In genomic region chr9:13896047-13896446, GRCh38 we compare ENCODE assay signal across 27 cellular contexts.
A peak's percentile ranks its signal among the peaks of the same experiment; 100 is the strongest.
DNase-seq lines count a peak whose midpoint lies in the region; ATAC-seq, FAIRE-seq and TF ChIP-seq lines count a peak whose summit lies in the region.
"Had no signal": no experiment of that assay in that cellular context is flagged by ENCODE, and none has a peak within 500 bp of the region (broad histone marks: within the 10 kb centered on the region; RNA-seq: fewer than 3 reads in every experiment).

No MANE protein-coding gene starts in this region.

- in situ Hi-C loops in gastrocnemius medialis (cut with MboI; ENCODE audit: low sequenced_read_pairs in 4 of 4) = no loop called here

- WGBS in trophoblast cell (ENCODE audit: extremely low coverage, insufficient coverage, insufficient read length) = no CpG with 5 or more reads among the region's 1 CpG

- intact Hi-C loops in gastrocnemius medialis (cut with DNase I; ENCODE audit: low total_unique reads) = no loop called here

- TF ChIP-seq POLR2A in gastrocnemius medialis (IDR thresholded peaks at IDR 0.05) = no peak

- no peak overlapping the region for H2BK5ac ChIP-seq in trophoblast cell (ENCODE audit: low read depth, low read length, poor library complexity)

- no peak overlapping the region for H3K23ac ChIP-seq in trophoblast cell (ENCODE audit: low read length)

- H3K9ac ChIP-seq in trophoblast cell (ENCODE audit: low read length) = no peak overlapping the region
- H3K9ac ChIP-seq: BLaER1 treated with 17β-estradiol and CSF1 and Interleukin-3, amounts not matched to agents 10 nM and 100 nM had no signal

- ATAC-seq in gastrocnemius medialis = no peak

- no peak overlapping the region for H3K18ac ChIP-seq in trophoblast cell (ENCODE audit: low read length)

- H3K79me1 ChIP-seq in trophoblast cell (ENCODE audit: low read length) = no peaks in the 10 kb centered on the region

- H3K4ac ChIP-seq in trophoblast cell (ENCODE audit: low read depth, low read length) = no peak overlapping the region

- no peak overlapping the region for H3K4me2 ChIP-seq in trophoblast cell (ENCODE audit: low read length)
- H3K4me2 ChIP-seq: PC-9 had no signal

- H2BK120ac ChIP-seq in trophoblast cell (ENCODE audit: insufficient read depth, low read length, poor library complexity) = no peak overlapping the region

- no peak overlapping the region for H4K8ac ChIP-seq in trophoblast cell (ENCODE audit: low read depth, low read length)

- no peak overlapping the region for H2AFZ ChIP-seq in trophoblast cell (ENCODE audit: insufficient read depth, low read length, poor library complexity)
- H2AFZ ChIP-seq: PC-9 had no signal

- H3K9me3 ChIP-seq in gastrocnemius medialis = no peaks in the 10 kb centered on the region
- H3K9me3 ChIP-seq in trophoblast cell (ENCODE audit: insufficient read depth, low read depth, low read length) = no peaks in the 10 kb centered on the region
- H3K9me3 ChIP-seq: BLaER1 treated with 17β-estradiol and CSF1 and Interleukin-3, amounts not matched to agents 10 nM and 100 nM had no signal

- H3K36me3 ChIP-seq in bronchial epithelial cell (ENCODE audit: control insufficient read depth, insufficient read depth, low read length) = no peaks in the 10 kb centered on the region
- no peaks in the 10 kb centered on the region for H3K36me3 ChIP-seq in gastrocnemius medialis
- no peaks in the 10 kb centered on the region for H3K36me3 ChIP-seq in trophoblast cell (ENCODE audit: control insufficient read depth in 1 of 2, insufficient read depth in 2 of 2, low read length in 2 of 2)
- H3K36me3 ChIP-seq: BLaER1 treated with 17β-estradiol and CSF1 and Interleukin-3, amounts not matched to agents 10 nM and 100 nM had no signal

- no peaks in the 10 kb centered on the region for H3K27me3 ChIP-seq in bronchial epithelial cell (ENCODE audit: control insufficient read depth, insufficient read depth, low read length)
- no peaks in the 10 kb centered on the region for H3K27me3 ChIP-seq in gastrocnemius medialis
- H3K27me3 ChIP-seq in trophoblast cell (ENCODE audit: insufficient read depth, low read length) = no peaks in the 10 kb centered on the region
- H3K27me3 ChIP-seq: BLaER1 treated with 17β-estradiol and CSF1 and Interleukin-3, amounts not matched to agents 10 nM and 100 nM had no signal

- H2BK12ac ChIP-seq in trophoblast cell (ENCODE audit: low read length) = no peak overlapping the region

- H3K27ac ChIP-seq in gastrocnemius medialis = peak overlapping the region in 3 of 4 donors; percentile 68 to 69 (median 69)
- no peak overlapping the region for H3K27ac ChIP-seq in trophoblast cell (ENCODE audit: low read depth, low read length)
- H3K27ac ChIP-seq: BLaER1 treated with 17β-estradiol and CSF1 and Interleukin-3, amounts not matched to agents 10 nM and 100 nM; PC-9 had no signal

- no peak overlapping the region for H4K12ac ChIP-seq in trophoblast cell (ENCODE audit: low read depth, low read length)

- H4K91ac ChIP-seq in trophoblast cell (ENCODE audit: low read depth, low read length) = no peak overlapping the region

- no peak overlapping the region for H3K14ac ChIP-seq in trophoblast cell (ENCODE audit: low read length)

- H2AK5ac ChIP-seq in trophoblast cell (ENCODE audit: low read length) = no peak overlapping the region

- H3K79me2 ChIP-seq in trophoblast cell (ENCODE audit: control insufficient read depth, insufficient read depth, low read length, poor library complexity) = no peaks in the 10 kb centered on the region

- DNase-seq in LHCN-M2 (ENCODE audit: low read depth) (peak; percentile 10), bronchial epithelial cell (ENCODE audit: low read depth) (peak; percentile 57), fibroblast of pulmonary artery (ENCODE audit: low read depth) (peak; percentile 4), gastrocnemius medialis (no peak), trophoblast cell (no peak), GM19238 (ENCODE audit: insufficient read length, low spot score) (no peak), NCI-H2227 (lab: John Stamatoyannopoulos, UW; ENCODE audit: unreplicated experiment) (no peak)
- no peak for DNase-seq in activated T-cell treated with anti-CD3 and anti-CD28 coated beads, Interleukin-2, amount 50 U/mL, for 1 hour
- DNase-seq: AML-193; CD4-positive, alpha-beta T cell; DMS53; HCEC 1CT; IMR-90; KG1; NCI-H1048; NCI-H1417; NCI-H1694; NCI-H2029 treated with DMSO at 0.1 percent for 48 hours; NCI-H2227 treated with DMSO at 0.1 percent for 48 hours; NCI-H526 treated with DMSO at 0.1 percent for 48 hours; PC-9; RPMI8226; SHP77 had no signal

- H3K4me1 ChIP-seq in gastrocnemius medialis (peaks cover 4 to 22% of the 10 kb centered on the region in 2 donors), trophoblast cell (ENCODE audit: control insufficient read depth in 1 of 2, insufficient read depth in 2 of 2, low read length in 2 of 2) (no peaks in the 10 kb centered on the region)

- H3K4me3 ChIP-seq in bronchial epithelial cell (ENCODE audit: low read depth, low read length) (no peak overlapping the region), fibroblast of pulmonary artery (replicated peaks; ENCODE audit: low read depth, low read length) (no peak overlapping the region), gastrocnemius medialis (no peak overlapping the region), trophoblast cell (ENCODE audit: low read depth, low read length) (no peak overlapping the region)
- H3K4me3 ChIP-seq: BLaER1 treated with 17β-estradiol and CSF1 and Interleukin-3, amounts not matched to agents 10 nM and 100 nM; PC-9 had no signal

- TF ChIP-seq CTCF in bronchial epithelial cell (IDR thresholded peaks at IDR 0.05; ENCODE audit: insufficient read depth, low read length, severe bottlenecking) (no peak), fibroblast of pulmonary artery (IDR thresholded peaks at IDR 0.05; ENCODE audit: low read length, missing control alignments) (no peak), gastrocnemius medialis (IDR thresholded peaks at IDR 0.05 in 4 of 5, conservative IDR thresholded peaks at IDR 0.05 in 1 of 5) (no peak)

- no peak for FAIRE-seq in bronchial epithelial cell (lab: Jason Lieb, UNC)
- FAIRE-seq: D721Med, GM18507, H1 had no signal

Comparison
In these comparisons a context has a peak if more than half of its experiments do, and no peak if none do; other contexts are left out.
1. DNase-seq: peak in LHCN-M2 (single experiment), bronchial epithelial cell (single experiment) and fibroblast of pulmonary artery (single experiment); none in gastrocnemius medialis (0 of 2), trophoblast cell (0 of 2), GM19238 (single experiment), NCI-H2227 (single experiment) and activated T-cell treated with anti-CD3 and anti-CD28 coated beads, Interleukin-2, amount 50 U/mL, for 1 hour (single experiment).